ENCODE assay signal across 8 cellular contexts in the genomic region with DNA sequence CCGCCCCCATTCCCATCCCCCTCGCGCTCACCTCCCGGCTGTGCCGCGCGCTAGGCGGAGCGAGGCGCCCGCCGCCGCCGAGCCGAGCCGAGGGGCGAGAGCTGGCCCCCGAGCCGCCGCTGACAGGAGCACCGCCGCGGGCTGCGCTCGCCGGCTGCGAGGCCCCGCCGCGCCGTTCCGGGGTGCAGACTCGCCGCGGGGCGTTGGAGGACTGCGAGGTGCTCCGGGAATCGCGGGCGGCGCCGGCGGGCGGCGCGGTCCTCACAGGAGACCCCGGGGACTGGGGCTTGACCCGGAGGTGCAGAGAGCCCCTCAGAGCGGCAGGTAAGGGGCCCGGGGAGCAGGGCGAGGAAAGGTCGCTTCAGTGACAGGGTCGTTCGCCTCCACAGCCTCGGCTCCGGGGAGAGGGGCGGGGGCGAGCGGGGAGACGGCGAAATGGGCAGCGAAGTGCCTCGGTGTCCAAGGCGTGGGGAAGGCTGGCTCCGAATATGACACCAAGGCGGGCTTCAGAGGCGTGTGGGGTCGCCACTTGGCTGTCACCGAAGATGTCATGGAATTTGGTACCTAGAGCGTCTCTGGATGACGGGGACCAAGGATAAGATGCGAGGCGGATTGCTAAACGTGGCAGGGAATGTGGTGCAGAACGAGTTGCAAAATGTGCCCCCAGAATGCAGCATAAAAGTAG. TPM values are rescaled to one million over a fixed set of nuclear protein-coding genes. Genes with fewer than 3 reads are reported as not detected.
DNase-seq lines count a peak whose midpoint lies in the region; ATAC-seq and TF ChIP-seq lines count a peak whose summit lies in the region.

No MANE protein-coding gene starts in this region.

- H3K27ac ChIP-seq in A673 (ENCODE audit: low read depth, low read length, poor library complexity, severe bottlenecking) (peak overlapping the region; percentile 46), endodermal cell (ENCODE audit: low read depth, low read length) (no peak overlapping the region), muscle layer of colon (ENCODE audit: low read depth, low read length) (peak overlapping the region; percentile 68)

- DNase-seq in A673 (ENCODE audit: low spot score) (peak; percentile 15), endodermal cell (peak; percentile 89), KG1 (lab: John Stamatoyannopoulos, UW) (no peak)
- DNase-seq in activated CD4-positive, alpha-beta T cell treated with anti-CD3 and anti-CD28 coated beads, Interleukin-2, amount 50 U/mL, for 4 hours = peak; percentile 64 to 66

- BruUV-seq in A673 (replicated peaks; lab: Mats Ljungman, UMichigan) = no TSS peak

- ATAC-seq in GM18867 (IDR thresholded peaks at IDR 0.05; ENCODE audit: unreplicated experiment) = peak; percentile 33

- H3K36me3 ChIP-seq in A673 (ENCODE audit: insufficient read depth, low read length, poor library complexity, severe bottlenecking) (no peaks in the 10 kb centered on the region), endodermal cell (ENCODE audit: control insufficient read depth, insufficient read depth, low read length) (no peaks in the 10 kb centered on the region), muscle layer of colon (ENCODE audit: insufficient read depth, low read length) (no peaks in the 10 kb centered on the region)

- no peaks in the 10 kb centered on the region for H3K9me3 ChIP-seq in A673 (ENCODE audit: low read depth, low read length, poor library complexity, severe bottlenecking)
- H3K9me3 ChIP-seq in endodermal cell (ENCODE audit: control insufficient read depth, low read length) = peaks cover 4% of the 10 kb centered on the region
- H3K9me3 ChIP-seq in muscle layer of colon (ENCODE audit: low read length) = no peaks in the 10 kb centered on the region

- peak overlapping the region in 2 of 3 donors; percentile 43 to 74 for H3K27ac Mint-ChIP-seq in IgD-negative memory B cell
- H3K27ac Mint-ChIP-seq in endodermal cell = no peak overlapping the region
- peak overlapping the region; percentile 53 for H3K27ac Mint-ChIP-seq in stimulated activated naive CD8-positive, alpha-beta T cell treated with anti-CD3 and anti-CD28 coated beads, Interleukin-15, Interleukin-2, amounts not matched to agents 100 ng/mL and 50 ng/mL, for 24 hours

- H3K27me3 ChIP-seq in A673 (replicated peaks; ENCODE audit: insufficient read depth, low read depth, low read length, poor library complexity) (peaks cover 4% of the 10 kb centered on the region), endodermal cell (ENCODE audit: control insufficient read depth, insufficient read depth, low read length, poor library complexity, severe bottlenecking) (peaks cover 23% of the 10 kb centered on the region), muscle layer of colon (ENCODE audit: control insufficient read depth in 1 of 2, insufficient read depth in 2 of 2, low read length in 2 of 2) (no peaks in the 10 kb centered on the region)

- no peaks in the 10 kb centered on the region for H3K36me3 Mint-ChIP-seq in IgD-negative memory B cell
- peaks cover under 1% of the 10 kb centered on the region for H3K36me3 Mint-ChIP-seq in endodermal cell (ENCODE audit: low read depth)
- no peaks in the 10 kb centered on the region for H3K36me3 Mint-ChIP-seq in stimulated activated naive CD8-positive, alpha-beta T cell treated with anti-CD3 and anti-CD28 coated beads, Interleukin-15, Interleukin-2, amounts not matched to agents 100 ng/mL and 50 ng/mL, for 24 hours (ENCODE audit: low read depth)

- peaks cover 0 to 2% (median 0%) of the 10 kb centered on the region in 3 donors for H3K9me3 Mint-ChIP-seq in IgD-negative memory B cell
- H3K9me3 Mint-ChIP-seq in endodermal cell = peaks cover 5% of the 10 kb centered on the region
- no peaks in the 10 kb centered on the region for H3K9me3 Mint-ChIP-seq in stimulated activated naive CD8-positive, alpha-beta T cell treated with anti-CD3 and anti-CD28 coated beads, Interleukin-15, Interleukin-2, amounts not matched to agents 100 ng/mL and 50 ng/mL, for 24 hours

- H3K4me1 ChIP-seq in A673 (ENCODE audit: insufficient read depth, low read length, poor library complexity, severe bottlenecking) (peaks cover 7% of the 10 kb centered on the region), endodermal cell (ENCODE audit: control insufficient read depth, insufficient read depth, low read length) (no peaks in the 10 kb centered on the region), muscle layer of colon (ENCODE audit: insufficient read depth, low read length) (peaks cover 14% of the 10 kb centered on the region)

- H3K4me3 Mint-ChIP-seq in IgD-negative memory B cell = peak overlapping the region; percentile 82 to 92 (median 87)
- peak overlapping the region; percentile 81 for H3K4me3 Mint-ChIP-seq in endodermal cell
- H3K4me3 Mint-ChIP-seq in stimulated activated naive CD8-positive, alpha-beta T cell treated with anti-CD3 and anti-CD28 coated beads, Interleukin-15, Interleukin-2, amounts not matched to agents 100 ng/mL and 50 ng/mL, for 24 hours = peak overlapping the region; percentile 85

- peak overlapping the region; percentile 81 for H3K4me3 ChIP-seq in A673 (ENCODE audit: low read depth, low read length, poor library complexity, severe bottlenecking)
- H3K4me3 ChIP-seq in endodermal cell (ENCODE audit: low read length) = peak overlapping the region; percentile 87
- H3K4me3 ChIP-seq in muscle layer of colon (ENCODE audit: low read depth in 1 of 2, low read length in 2 of 2) = peak overlapping the region; percentile 72 to 75

- H3K4me1 Mint-ChIP-seq in IgD-negative memory B cell = peaks cover 17 to 21% (median 19%) of the 10 kb centered on the region in 3 donors
- H3K4me1 Mint-ChIP-seq in endodermal cell = peaks cover 19% of the 10 kb centered on the region
- H3K4me1 Mint-ChIP-seq in stimulated activated naive CD8-positive, alpha-beta T cell treated with anti-CD3 and anti-CD28 coated beads, Interleukin-15, Interleukin-2, amounts not matched to agents 100 ng/mL and 50 ng/mL, for 24 hours (ENCODE audit: low read depth) = peaks cover 34% of the 10 kb centered on the region

- POLR2A ChIA-PET in A673 (lab: Charles Lee; ENCODE audit: low non-redundant PET) = no interaction called here

- WGBS in endodermal cell (ENCODE audit: insufficient coverage in 1 of 2, insufficient read length in 1 of 2), 2 experiments = 0 to 1% methylated on average over 21 to 76 of the region's 76 CpGs

- no peak for TF ChIP-seq CTCF in A673 (conservative IDR thresholded peaks at IDR 0.05; ENCODE audit: low read depth, low read length)
- TF ChIP-seq CTCF in endodermal cell (conservative IDR thresholded peaks at IDR 0.05) = no peak

- intact Hi-C loops in A673 (cut with micrococcal nuclease; ENCODE audit: unreplicated experiment) = loop anchor here (5.0 kb wide), 1 partner anchor 414 kb away; no protein-coding TSS in a partner anchor

- H3K9ac ChIP-seq in endodermal cell (ENCODE audit: extremely low read depth, low read length, poor library complexity, severe bottlenecking) (peak overlapping the region; percentile 35), muscle layer of colon (ENCODE audit: low read length) (peak overlapping the region; percentile 23)

- H3K27me3 Mint-ChIP-seq in IgD-negative memory B cell (peaks cover 11% of the 10 kb centered on the region), endodermal cell (ENCODE audit: insufficient read depth) (peaks cover 39% of the 10 kb centered on the region)
- H3K27me3 Mint-ChIP-seq in stimulated activated naive CD8-positive, alpha-beta T cell treated with anti-CD3 and anti-CD28 coated beads, Interleukin-15, Interleukin-2, amounts not matched to agents 100 ng/mL and 50 ng/mL, for 24 hours = peaks cover 38% of the 10 kb centered on the region

- CTCF ChIA-PET in A673 (lab: Charles Lee) = interaction anchor here (0.6 kb wide), 1 partner anchor 9 kb away, joined by 3 read pairs; no protein-coding TSS in a partner anchor

RNA-seq across cellular contexts. Expression of gene TANC2, which starts 0.5 kb away (rescaled TPM):
- total RNA-seq in A673 (2021) (11.5 and 13.6 TPM in 2 replicates), endodermal cell (10 to 100 TPM; 16.7 to 22.9 TPM)
- polyA plus RNA-seq in IgD-negative memory B cell = 0.85 TPM
- polyA plus RNA-seq in endodermal cell (2013, experiment 1 of 2) = 12.7 TPM
- 14.0 TPM for polyA plus RNA-seq in endodermal cell (2013, experiment 2 of 2)
